8 cellular contexts compared by ENCODE assay signal in the genomic region with DNA sequence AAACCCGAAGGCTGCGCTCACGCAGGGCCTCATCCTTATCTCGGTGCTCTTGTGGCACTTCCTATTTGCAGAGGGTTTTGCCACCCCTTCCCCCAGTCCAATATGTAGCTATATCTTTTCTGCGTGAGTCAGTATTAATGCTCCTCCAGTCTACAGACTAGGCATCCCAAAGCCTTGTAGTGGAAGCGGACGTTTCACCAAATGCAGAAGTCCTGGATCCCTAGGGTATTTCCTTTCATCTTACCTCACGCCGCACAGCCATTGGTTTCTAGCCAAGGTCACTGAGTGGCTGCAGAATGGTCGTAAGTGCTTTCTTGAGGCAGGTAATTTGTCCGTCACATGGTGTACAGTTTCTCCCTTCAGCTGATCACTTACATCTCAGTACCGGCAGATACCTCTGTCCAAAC. TPM values are rescaled to one million over a fixed set of nuclear protein-coding genes. Genes with fewer than 3 reads are reported as not detected.
A peak's percentile ranks its signal among the peaks of the same experiment; 100 is the strongest.
DNase-seq lines count a peak whose midpoint lies in the region; ATAC-seq and TF ChIP-seq lines count a peak whose summit lies in the region.
"Not testable (repeated sequence)": the region's sequence is repeated elsewhere in the genome, so short reads cannot be mapped to it uniquely, and the experiment has no call there.

No MANE protein-coding gene starts in this region.

- peak overlapping the region; percentile 91 for H3K27ac ChIP-seq in CD8-positive, alpha-beta T cell (ENCODE audit: low read depth, low read length)
- H3K27ac ChIP-seq in Panc1 (ENCODE audit: low read length) (peak overlapping the region; percentile 81), esophagus squamous epithelium (peak overlapping the region; percentile 93 to 98 (median 96)), lung (ENCODE audit: low read depth in 1 of 2, low read length in 1 of 2) (peak overlapping the region; percentile 99)

- H3K27me3 Mint-ChIP-seq in CD8-positive, alpha-beta T cell (ENCODE audit: low read depth) = not testable (repeated sequence)

- intact Hi-C loops in CD8-positive, alpha-beta T cell (cut with DNase I, micrococcal nuclease) = loop anchor here (1.0 to 10.0 kb wide), 6 partner anchors 45 to 1775 kb away; a partner anchor contains a TSS
- intact Hi-C loops in Panc1 (cut with micrococcal nuclease; ENCODE audit: unreplicated experiment); esophagus squamous epithelium (cut with DNase I): not testable (repeated sequence)

- peak overlapping the region; percentile 87 for H3K4me3 ChIP-seq in CD8-positive, alpha-beta T cell (ENCODE audit: low read depth, low read length)
- H3K4me3 ChIP-seq in Jurkat, Clone E6-1 (ENCODE audit: low read length) = peak overlapping the region; percentile 72
- H3K4me3 ChIP-seq in Panc1 (ENCODE audit: low read depth in 2 of 2, low read length in 2 of 2) = peak overlapping the region; percentile 68 to 83
- peak overlapping the region; percentile 77 to 90 (median 85) for H3K4me3 ChIP-seq in esophagus squamous epithelium
- peak overlapping the region; percentile 77 for H3K4me3 ChIP-seq in lung

- H3K4me1 Mint-ChIP-seq in CD8-positive, alpha-beta T cell (ENCODE audit: low read depth) = peaks cover 44% of the 10 kb centered on the region
- H3K4me1 Mint-ChIP-seq in stimulated activated effector memory CD8-positive, alpha-beta T cell treated with anti-CD3 and anti-CD28 coated beads, Interleukin-12 subunit alpha, Interleukin-12 subunit beta, amount 100 ng/mL, for 72 hours = peaks cover 20% of the 10 kb centered on the region

- 0 to 4% methylated on average over 10 to 12 of the region's 12 CpGs for WGBS in esophagus squamous epithelium, 2 donors
- WGBS in lung, 2 donors = 0 to 1% methylated on average over 12 of the region's 12 CpGs

- DNase-seq in CD8-positive, alpha-beta T cell = peak in 1 of 7 experiments; percentile 34
- DNase-seq in Jurkat, Clone E6-1 (ENCODE audit: low read depth, low spot score); Panc1 (ENCODE audit: low read depth, low spot score); activated naive CD4-positive, alpha-beta T cell treated with anti-CD3 and anti-CD28 coated beads, Interleukin-2, amount 50 U/mL, for 72 hours (ENCODE audit: low spot score in 2 of 2); esophagus squamous epithelium (lab: John Stamatoyannopoulos, UW): not testable (repeated sequence)
- peak; percentile 33 for DNase-seq in lung (ENCODE audit: low spot score)
- peak in 1 of 2 donors; percentile 4 for DNase-seq in stimulated activated effector memory CD8-positive, alpha-beta T cell treated with anti-CD3 and anti-CD28 coated beads, Interleukin-12 subunit alpha, Interleukin-12 subunit beta, amount 100 ng/mL, for 72 hours (ENCODE audit: low spot score in 2 of 2)

- CTCF ChIA-PET in CD8-positive, alpha-beta T cell (lab: Charles Lee) = interaction anchor here (2.4 kb wide), 1 partner anchor 30 kb away, joined by 7 read pairs; a partner anchor contains a TSS
- CTCF ChIA-PET in Panc1 (lab: Charles Lee) = not testable (repeated sequence)

- not testable (repeated sequence) for H3K27me3 ChIP-seq in CD8-positive, alpha-beta T cell (ENCODE audit: insufficient read depth, low read length); Panc1 (ENCODE audit: control insufficient read depth, insufficient read depth, low read length); esophagus squamous epithelium; lung (ENCODE audit: control insufficient read depth, insufficient read depth)

- H3K9me3 ChIP-seq in CD8-positive, alpha-beta T cell (ENCODE audit: low read length); Panc1 (ENCODE audit: control insufficient read depth, insufficient read depth, low read depth, low read length); esophagus squamous epithelium; lung (ENCODE audit: control insufficient read depth in 2 of 2, insufficient read depth in 1 of 2, low read length in 1 of 2): not testable (repeated sequence)

- H3K4me1 ChIP-seq in CD8-positive, alpha-beta T cell (ENCODE audit: insufficient read depth, low read length) = peaks cover 39% of the 10 kb centered on the region
- not testable (repeated sequence) for H3K4me1 ChIP-seq in Panc1 (ENCODE audit: control insufficient read depth, insufficient read depth, low read length)
- peaks cover 30 to 54% (median 33%) of the 10 kb centered on the region in 3 donors for H3K4me1 ChIP-seq in esophagus squamous epithelium
- H3K4me1 ChIP-seq in lung (ENCODE audit: control insufficient read depth in 2 of 2, insufficient read depth in 2 of 2, low read length in 2 of 2) = peaks cover 5 to 19% of the 10 kb centered on the region in 2 donors

- peak overlapping the region; percentile 96 for H3K4me3 Mint-ChIP-seq in CD8-positive, alpha-beta T cell
- H3K4me3 Mint-ChIP-seq in stimulated activated effector memory CD8-positive, alpha-beta T cell treated with anti-CD3 and anti-CD28 coated beads, Interleukin-12 subunit alpha, Interleukin-12 subunit beta, amount 100 ng/mL, for 72 hours = peak overlapping the region; percentile 91

- H3K36me3 ChIP-seq in CD8-positive, alpha-beta T cell (ENCODE audit: insufficient read depth, low read length); Panc1 (ENCODE audit: control insufficient read depth, insufficient read depth, low read length); esophagus squamous epithelium; lung (ENCODE audit: control insufficient read depth in 2 of 2, insufficient read depth in 2 of 2, low read length in 2 of 2): not testable (repeated sequence)

- in situ Hi-C loops in Panc1 (cut with HindIII; ENCODE audit: low pct_unique_long_range_greater_than_20kb, low sequenced_read_pairs) = not testable (repeated sequence)

- TF ChIP-seq POLR2A in esophagus squamous epithelium (IDR thresholded peaks at IDR 0.05) = not testable (repeated sequence)

- H3K27ac Mint-ChIP-seq in CD8-positive, alpha-beta T cell = peak overlapping the region; percentile 97
- H3K27ac Mint-ChIP-seq in activated naive CD4-positive, alpha-beta T cell treated with anti-CD3 and anti-CD28 coated beads, Interleukin-2, amount 50 U/mL, for 72 hours = peak overlapping the region; percentile 95 to 97
- H3K27ac Mint-ChIP-seq in stimulated activated effector memory CD8-positive, alpha-beta T cell treated with anti-CD3 and anti-CD28 coated beads, Interleukin-12 subunit alpha, Interleukin-12 subunit beta, amount 100 ng/mL, for 72 hours = peak overlapping the region; percentile 99

- not testable (repeated sequence) for H3K9me3 Mint-ChIP-seq in CD8-positive, alpha-beta T cell; activated naive CD4-positive, alpha-beta T cell treated with anti-CD3 and anti-CD28 coated beads, Interleukin-2, amount 50 U/mL, for 72 hours; stimulated activated effector memory CD8-positive, alpha-beta T cell treated with anti-CD3 and anti-CD28 coated beads, Interleukin-12 subunit alpha, Interleukin-12 subunit beta, amount 100 ng/mL, for 72 hours

- BruUV-seq in Panc1 (replicated peaks; lab: Mats Ljungman, UMichigan) = not testable (repeated sequence)

- ATAC-seq in CD8-positive, alpha-beta T cell = peak; percentile 33
- ATAC-seq in GM21619 (IDR thresholded peaks at IDR 0.05; ENCODE audit: unreplicated experiment) (peak; percentile 19), lung (ENCODE audit: insufficient read depth, low FRiP score) (peak; percentile 24)
- ATAC-seq in Panc1 = not testable (repeated sequence)
- peak; percentile 27 to 34 for ATAC-seq in activated naive CD4-positive, alpha-beta T cell treated with anti-CD3 and anti-CD28 coated beads, Interleukin-2, amount 50 U/mL, for 72 hours
- ATAC-seq in stimulated activated effector memory CD8-positive, alpha-beta T cell treated with anti-CD3 and anti-CD28 coated beads, Interleukin-12 subunit alpha, Interleukin-12 subunit beta, amount 100 ng/mL, for 72 hours = peak; percentile 56

- not testable (repeated sequence) for TF ChIP-seq CTCF in CD8-positive, alpha-beta T cell (IDR thresholded peaks at IDR 0.05); Panc1 (IDR thresholded peaks at IDR 0.05); esophagus squamous epithelium (IDR thresholded peaks at IDR 0.05); lung (IDR thresholded peaks at IDR 0.05; ENCODE audit: control extremely low read depth, extremely low read depth)

- H3K36me3 Mint-ChIP-seq in CD8-positive, alpha-beta T cell = peaks cover 14% of the 10 kb centered on the region
- H3K36me3 Mint-ChIP-seq in activated naive CD4-positive, alpha-beta T cell treated with anti-CD3 and anti-CD28 coated beads, Interleukin-2, amount 50 U/mL, for 72 hours = peaks cover 17 to 29% of the 10 kb centered on the region in 2 donors
- peaks cover 67% of the 10 kb centered on the region for H3K36me3 Mint-ChIP-seq in stimulated activated effector memory CD8-positive, alpha-beta T cell treated with anti-CD3 and anti-CD28 coated beads, Interleukin-12 subunit alpha, Interleukin-12 subunit beta, amount 100 ng/mL, for 72 hours

- POLR2A ChIA-PET in CD8-positive, alpha-beta T cell (lab: Charles Lee) = interaction anchor here (1.6 kb wide), 2 partner anchors 45 to 78 kb away, joined by 6 to 8 read pairs; a partner anchor contains a TSS
- POLR2A ChIA-PET in Panc1 (lab: Charles Lee) = interaction anchor here (1.4 kb wide), 1 partner anchor 30 kb away, joined by 8 read pairs; a partner anchor contains a TSS

RNA-seq across cellular contexts. Expression of a gene that starts 0.7 kb away (rescaled TPM):
- 100 to 1,000 TPM; 192 to 198 TPM for total RNA-seq in CD8-positive, alpha-beta T cell
- polyA plus RNA-seq in Jurkat, Clone E6-1 (2012; ENCODE audit: insufficient read depth, insufficient read length) = 230 TPM
- total RNA-seq in Panc1 (2021; ENCODE audit: unreplicated experiment) (538 TPM), esophagus squamous epithelium (100 to 1,000 TPM in 3 of 4 donors, 10 to 100 TPM in 1; 74.6 to 155 (median 129) TPM), lung (100 to 1,000 TPM; 235 to 580 TPM)
- polyA plus RNA-seq in Panc1 (2012; ENCODE audit: insufficient read length) = 868 TPM
- 100 to 1,000 TPM; 144 to 224 TPM for total RNA-seq in activated naive CD4-positive, alpha-beta T cell treated with anti-CD3 and anti-CD28 coated beads, Interleukin-2, amount 50 U/mL, for 72 hours
- polyA plus RNA-seq in lung = 100 to 1,000 TPM; 365 to 404 TPM

RNA-seq across cellular contexts. Expression of a gene that starts 29.9 kb away (rescaled TPM):
- 1 to 10 TPM in 1 of 2 experiments, under 1 TPM in 1; 0.67 to 1.1 TPM for total RNA-seq in CD8-positive, alpha-beta T cell
- 5.3 TPM for polyA plus RNA-seq in Jurkat, Clone E6-1 (2012; ENCODE audit: insufficient read depth, insufficient read length)
- 6.8 TPM for total RNA-seq in Panc1 (2021; ENCODE audit: unreplicated experiment)
- 8.8 TPM for polyA plus RNA-seq in Panc1 (2012; ENCODE audit: insufficient read length)
- total RNA-seq in activated naive CD4-positive, alpha-beta T cell treated with anti-CD3 and anti-CD28 coated beads, Interleukin-2, amount 50 U/mL, for 72 hours = 1 to 10 TPM; 4.5 to 9.3 TPM
- 10 to 100 TPM; 16.9 to 40.4 (median 29.9) TPM for total RNA-seq in esophagus squamous epithelium
- total RNA-seq in lung = 10 to 100 TPM in 1 of 2 donors, 1 to 10 TPM in 1; 4.8 to 15.5 TPM
- polyA plus RNA-seq in lung = 1 to 10 TPM; 3.6 to 4.2 TPM

RNA-seq across cellular contexts. Expression of a gene that starts 45.2 kb away (rescaled TPM):
- 100 to 1,000 TPM; 322 TPM for total RNA-seq in CD8-positive, alpha-beta T cell
- 1,116 TPM for polyA plus RNA-seq in Jurkat, Clone E6-1 (2012; ENCODE audit: insufficient read depth, insufficient read length)
- total RNA-seq in Panc1 (2021; ENCODE audit: unreplicated experiment) = 1,303 TPM
- polyA plus RNA-seq in Panc1 (2012; ENCODE audit: insufficient read length) = 1,997 TPM
- 100 to 1,000 TPM; 714 to 722 TPM for total RNA-seq in activated naive CD4-positive, alpha-beta T cell treated with anti-CD3 and anti-CD28 coated beads, Interleukin-2, amount 50 U/mL, for 72 hours
- total RNA-seq in esophagus squamous epithelium = 100 to 1,000 TPM; 520 to 903 (median 765) TPM
- total RNA-seq in lung = 100 to 1,000 TPM; 334 to 924 TPM
- 1,000 to 10,000 TPM; 2,106 to 3,331 TPM for polyA plus RNA-seq in lung

RNA-seq across cellular contexts. Expression of a gene that starts 53.1 kb away (rescaled TPM):
- total RNA-seq in CD8-positive, alpha-beta T cell = under 1 TPM; 0.27 to 0.44 TPM
- polyA plus RNA-seq in Jurkat, Clone E6-1 (2012; ENCODE audit: insufficient read depth, insufficient read length) = 2.6 TPM
- total RNA-seq in Panc1 (2021; ENCODE audit: unreplicated experiment) (not detected), esophagus squamous epithelium (under 1 TPM in 1 of 4 donors, not detected in 3; 0.19 TPM), lung (under 1 TPM in 1 of 2 donors, not detected in 1; 0.18 TPM)
- 0.18 TPM for polyA plus RNA-seq in Panc1 (2012; ENCODE audit: insufficient read length)
- total RNA-seq in activated naive CD4-positive, alpha-beta T cell treated with anti-CD3 and anti-CD28 coated beads, Interleukin-2, amount 50 U/mL, for 72 hours = under 1 TPM; 0.31 to 0.61 TPM
- under 1 TPM; 0.24 to 0.46 TPM for polyA plus RNA-seq in lung

RNA-seq across cellular contexts. Expression of a gene that starts 53.2 kb away (rescaled TPM):
- not detected for total RNA-seq in CD8-positive, alpha-beta T cell
- 2.6 TPM for polyA plus RNA-seq in Jurkat, Clone E6-1 (2012; ENCODE audit: insufficient read depth, insufficient read length)
- total RNA-seq in Panc1 (2021; ENCODE audit: unreplicated experiment) = 4.6 TPM
- 8.8 TPM for polyA plus RNA-seq in Panc1 (2012; ENCODE audit: insufficient read length)
- total RNA-seq in activated naive CD4-positive, alpha-beta T cell treated with anti-CD3 and anti-CD28 coated beads, Interleukin-2, amount 50 U/mL, for 72 hours = not detected
- 100 to 1,000 TPM in 2 of 4 donors, 10 to 100 TPM in 2; 53.1 to 128 (median 93.6) TPM for total RNA-seq in esophagus squamous epithelium
- total RNA-seq in lung = 1 to 10 TPM in 1 of 2 donors, under 1 TPM in 1; 0.46 to 6.8 TPM
- polyA plus RNA-seq in lung = 1 to 10 TPM; 3.1 to 5.0 TPM
